In genomic region chr17:78769200-78769773, GRCh38 we compare ENCODE assay signal across 15 cellular contexts. TPM values are rescaled to one million over a fixed set of nuclear protein-coding genes. Genes with fewer than 3 reads are reported as not detected.
A peak's percentile ranks its signal among the peaks of the same experiment; 100 is the strongest.
DNase-seq lines count a peak whose midpoint lies in the region; ATAC-seq, FAIRE-seq and TF ChIP-seq lines count a peak whose summit lies in the region.
"Had no signal": no experiment of that assay in that cellular context is flagged by ENCODE, and none has a peak within 500 bp of the region (broad histone marks: within the 10 kb centered on the region; RNA-seq: fewer than 3 reads in every experiment).

No MANE protein-coding gene starts in this region.

- TF ChIP-seq RAD21 in K562 (CRISPR knock-in tag; conservative IDR thresholded peaks at IDR 0.05 in 1 of 2, IDR thresholded peaks at IDR 0.05 in 1 of 2), result no peak

- TF ChIP-seq POLR2A in K562 (conservative IDR thresholded peaks at IDR 0.05) (no peak), prostate gland (IDR thresholded peaks at IDR 0.05) (no peak), esophagus squamous epithelium (IDR thresholded peaks at IDR 0.05) (no peak)

- H3K4me3 Mint-ChIP-seq in activated T-cell treated with anti-CD3 and anti-CD28 coated beads, Interleukin-2, amount 50 U/mL, for 24 hours, result no peak overlapping the region
- no peak overlapping the region for H3K4me3 Mint-ChIP-seq in H9

- H4K91ac ChIP-seq in H9 (ENCODE audit: insufficient read length, low read depth, low read length), result no peak overlapping the region

- H2BK12ac ChIP-seq in H9 (ENCODE audit: insufficient read length, low read depth, low read length), result no peak overlapping the region

- H3K27me3 ChIP-seq in H9 (ENCODE audit: insufficient read depth, low read length) (no peaks in the 10 kb centered on the region), K562 (ENCODE audit: control insufficient read depth in 2 of 2, insufficient read depth in 2 of 2, low read length in 2 of 2) (no peaks in the 10 kb centered on the region), prostate gland (replicated peaks; ENCODE audit: insufficient read depth) (no peaks in the 10 kb centered on the region), esophagus squamous epithelium (no peaks in the 10 kb centered on the region)
- H3K27me3 ChIP-seq: adrenal gland, ovary had no signal

- H3K4me1 ChIP-seq in H9 (ENCODE audit: insufficient read depth, low read length) (no peaks in the 10 kb centered on the region), K562 (replicated peaks in 1 of 2; ENCODE audit: control insufficient read depth in 2 of 2, insufficient read depth in 2 of 2, low read length in 2 of 2) (no peaks in the 10 kb centered on the region; a peak in 1 of 5 replicates), prostate gland (replicated peaks) (peaks cover 29% of the 10 kb centered on the region), esophagus squamous epithelium (peaks cover 38 to 92% (median 62%) of the 10 kb centered on the region in 3 donors)

- BruUV-seq in K562 (replicated peaks; lab: Mats Ljungman, UMichigan), result no TSS peak

- in situ Hi-C loops in K562 (cut with MboI), result no loop called here

- peak; percentile 73; the same call in 2 of the 3 replicates for ATAC-seq in K562
- no peak for ATAC-seq in GM21367 (IDR thresholded peaks at IDR 0.05; ENCODE audit: unreplicated experiment)

- no peak overlapping the region for H4K5ac ChIP-seq in H9 (ENCODE audit: insufficient read length, low read depth, low read length)

- H3K36me3 ChIP-seq in K562 (ENCODE audit: control insufficient read depth, insufficient read depth, low read length) (no peaks in the 10 kb centered on the region), prostate gland (no peaks in the 10 kb centered on the region), esophagus squamous epithelium (no peaks in the 10 kb centered on the region)
- H3K36me3 ChIP-seq: adrenal gland, ovary had no signal

- H3T11ph ChIP-seq in H9 (ENCODE audit: low read length), result no peak overlapping the region

- intact Hi-C loops in K562 (cut with micrococcal nuclease) (no loop called here), prostate gland (cut with DNase I) (no loop called here), esophagus squamous epithelium (cut with DNase I) (no loop called here)

- peaks cover 39% of the 10 kb centered on the region for H3K4me1 Mint-ChIP-seq in activated T-cell treated with anti-CD3 and anti-CD28 coated beads, Interleukin-2, amount 50 U/mL, for 24 hours (ENCODE audit: low read depth)
- peaks cover 2 to 3% of the 10 kb centered on the region in 2 experiments; a peak in 2 of 4 replicates for H3K4me1 Mint-ChIP-seq in H9

- TF ChIP-seq EP300 in K562 (IDR thresholded peaks at IDR 0.05; ENCODE audit: low read length), result no peak

- no peak overlapping the region for H2BK15ac ChIP-seq in H9 (ENCODE audit: low read depth, low read length)

- H3K4me2 ChIP-seq in H9 (ENCODE audit: insufficient read depth, insufficient read length, low read length) (no peak overlapping the region), K562 (ENCODE audit: insufficient read depth, low read length) (no peak overlapping the region)

- no peak overlapping the region for H2BK120ac ChIP-seq in H9 (ENCODE audit: low read depth, low read length, poor library complexity, severe bottlenecking)

- no peak overlapping the region for H3K4ac ChIP-seq in H9 (ENCODE audit: low read depth, low read length)

- H3K56ac ChIP-seq in H9 (ENCODE audit: insufficient read length, low read depth, low read length), result no peak overlapping the region

- H3K4me3 ChIP-seq in K562 (no peak overlapping the region), prostate gland (no peak overlapping the region), esophagus squamous epithelium (no peak overlapping the region)
- H3K4me3 ChIP-seq: adrenal gland, coronary artery, ovary had no signal

- TF ChIP-seq CTCF in H9 (conservative IDR thresholded peaks at IDR 0.05), result peak; percentile 36; the same call in 2 of the 3 replicates
- TF ChIP-seq CTCF in K562 (IDR thresholded peaks at IDR 0.05 in 2 of 3, conservative IDR thresholded peaks at IDR 0.05 in 1 of 3; ENCODE audit: insufficient read depth in 2 of 3, low read depth in 1 of 3, low read length in 3 of 3), result peak; percentile 15 to 35 (median 26); a peak in 2 of 6 replicates
- no peak for TF ChIP-seq CTCF in prostate gland (IDR thresholded peaks at IDR 0.05)
- TF ChIP-seq CTCF in esophagus squamous epithelium (IDR thresholded peaks at IDR 0.05), result peak in 2 of 6 experiments; percentile 21 to 27

- H2BK20ac ChIP-seq in H9 (ENCODE audit: low read depth, low read length, poor library complexity, severe bottlenecking), result no peak overlapping the region

- H4K8ac ChIP-seq in H9 (replicated peaks; ENCODE audit: insufficient read length, low read depth, low read length), result no peak overlapping the region

- H2AK5ac ChIP-seq in H9 (ENCODE audit: insufficient read length, low read length), result no peak overlapping the region

- no peaks in the 10 kb centered on the region for H3K9me1 ChIP-seq in K562 (ENCODE audit: control insufficient read depth, insufficient read depth, low read length)

- no peak overlapping the region for H3K18ac ChIP-seq in H9 (ENCODE audit: insufficient read length, low read depth, low read length)

- H2AFZ ChIP-seq in H9 (ENCODE audit: low read length) (no peak overlapping the region), K562 (ENCODE audit: low read depth, low read length) (no peak overlapping the region)

- FAIRE-seq in K562 (lab: Jason Lieb, UNC), result peak; percentile 23

- peaks cover 32% of the 10 kb centered on the region for H3K36me3 Mint-ChIP-seq in activated T-cell treated with anti-CD3 and anti-CD28 coated beads, Interleukin-2, amount 50 U/mL, for 24 hours (ENCODE audit: low read depth)
- H3K36me3 Mint-ChIP-seq in H9 (ENCODE audit: insufficient read depth in 1 of 3, low read depth in 3 of 3), result no peaks in the 10 kb centered on the region

- no peaks in the 10 kb centered on the region for H3K9me3 Mint-ChIP-seq in activated T-cell treated with anti-CD3 and anti-CD28 coated beads, Interleukin-2, amount 50 U/mL, for 24 hours
- no peaks in the 10 kb centered on the region for H3K9me3 Mint-ChIP-seq in H9

- H3K9ac ChIP-seq in H9 (ENCODE audit: extremely low read depth, insufficient read length, low read length) (no peak overlapping the region), K562 (ENCODE audit: insufficient read depth in 1 of 2, low read depth in 2 of 2, low read length in 2 of 2) (peak overlapping the region in 1 of 2 experiments; percentile 69; a peak in 1 of 4 replicates)

- H3K79me1 ChIP-seq in H9 (ENCODE audit: insufficient read depth, low read depth, low read length, poor library complexity, severe bottlenecking), result peaks cover 10% of the 10 kb centered on the region

- H3K27ac Mint-ChIP-seq in activated T-cell treated with anti-CD3 and anti-CD28 coated beads, Interleukin-2, amount 50 U/mL, for 24 hours, result no peak overlapping the region
- H3K27ac Mint-ChIP-seq in H9, result no peak overlapping the region

- H3K27ac ChIP-seq in H9 (ENCODE audit: insufficient read length, low read depth, low read length) (no peak overlapping the region), K562 (ENCODE audit: extremely low read depth, low read depth, low read length) (no peak overlapping the region), prostate gland (peak overlapping the region; percentile 73 to 77), esophagus squamous epithelium (peak overlapping the region in 1 of 4 donors; percentile 38)
- H3K27ac ChIP-seq: adrenal gland, coronary artery, ovary had no signal

- H3K9me3 ChIP-seq in H9 (ENCODE audit: control insufficient read depth, low read depth, low read length) (no peaks in the 10 kb centered on the region), K562 (replicated peaks; ENCODE audit: control insufficient read depth, insufficient read depth, low read depth, low read length) (no peaks in the 10 kb centered on the region), prostate gland (no peaks in the 10 kb centered on the region), esophagus squamous epithelium (no peaks in the 10 kb centered on the region)
- H3K9me3 ChIP-seq: adrenal gland, ovary had no signal

- DNase-seq in activated T-cell treated with anti-CD3 and anti-CD28 coated beads, Interleukin-2, amount 50 U/mL, for 24 hours, result peak; percentile 40
- no peak for DNase-seq in activated T-cell treated with anti-CD3 and anti-CD28 coated beads, Interleukin-2, amount 50 U/mL, for 1 hour
- DNase-seq in H9 (no peak), K562 (ENCODE audit: extremely low read depth in 1 of 4, low spot score in 3 of 4) (no peak), prostate gland (ENCODE audit: low spot score) (peak; percentile 24), esophagus squamous epithelium (lab: John Stamatoyannopoulos, UW) (no peak), NK-92 (lab: John Stamatoyannopoulos, UW; ENCODE audit: unreplicated experiment) (no peak)
- DNase-seq: HCEC 1CT, mesenchymal stem cell, NCI-H524 treated with DMSO at 0.1 percent for 48 hours, ovary, T-helper 9 cell had no signal

- no peaks in the 10 kb centered on the region for H3K23me2 ChIP-seq in H9 (ENCODE audit: insufficient read length, low read depth, low read length, poor library complexity, severe bottlenecking)

- no peaks in the 10 kb centered on the region; the same call in 1 of the 2 replicates for H3K79me2 ChIP-seq in H9 (ENCODE audit: insufficient read depth, low read length)
- peaks cover 44% of the 10 kb centered on the region for H3K79me2 ChIP-seq in K562 (ENCODE audit: control insufficient read depth, insufficient read depth, low read length)

- no CpG with 5 or more reads among the region's 7 CpGs for WGBS in H9 (ENCODE audit: extremely low coverage, insufficient read length, low lambda C conversion rate)
- WGBS in K562 (ENCODE audit: insufficient coverage, low coverage, missing lambda C conversion rate), result 65% methylated on average over 7 of the region's 7 CpGs
- WGBS in prostate gland, result 74% methylated on average over 7 of the region's 7 CpGs
- WGBS in esophagus squamous epithelium, 2 donors, result 68 to 75% methylated on average over 6 to 7 of the region's 7 CpGs

- H3K27me3 Mint-ChIP-seq in activated T-cell treated with anti-CD3 and anti-CD28 coated beads, Interleukin-2, amount 50 U/mL, for 24 hours, result no peaks in the 10 kb centered on the region
- no peaks in the 10 kb centered on the region for H3K27me3 Mint-ChIP-seq in H9 (ENCODE audit: low read depth)

- H2BK5ac ChIP-seq in H9 (ENCODE audit: insufficient read length, low read length), result no peak overlapping the region

- POLR2A ChIA-PET in K562 (lab: Yijun Ruan, JAX), result interaction anchor here (0.9 to 1.5 kb wide), 4 partner anchors 8 to 14 kb away, joined by 3 to 6 read pairs (median 4); no protein-coding TSS in a partner anchor

- H4K20me1 ChIP-seq in H9 (ENCODE audit: control insufficient read depth, insufficient read depth, insufficient read length) (no peaks in the 10 kb centered on the region), K562 (replicated peaks; ENCODE audit: control insufficient read depth, insufficient read depth, low read length) (0 out of 2 replicates have a peak, but pooled peaks cover 16% of the 10 kb centered on the region)

- H3K14ac ChIP-seq in H9 (ENCODE audit: insufficient read depth, low read length), result no peak overlapping the region

- CTCF ChIA-PET in K562 (lab: Yijun Ruan, JAX; ENCODE audit: low intra/inter-chr PET ratio), result no interaction called here

- no peak overlapping the region for H3K23ac ChIP-seq in H9 (ENCODE audit: insufficient read length, low read depth, low read length)

RNA-seq across cellular contexts. Expression of gene CYTH1, which starts 12.8 kb away (rescaled TPM):
- total RNA-seq in H9 (2021) (9.7 and 11.2 TPM in 2 replicates), K562 (2014; rRNA removed) (15.0 and 15.1 TPM in 2 replicates), K562 (2014; rRNA removed; fragmentation: Illumina TruSeq; extraction: Trizol) (16.8 and 18.3 TPM in 2 replicates), K562 (2015; rRNA removed; fragmentation: Illumina TruSeq; extraction: Trizol) (19.6 and 21.2 TPM in 2 replicates), K562 (2021) (24.4 and 27.7 TPM in 2 replicates), prostate gland (10 to 100 TPM; 65.2 to 73.9 TPM), esophagus squamous epithelium (10 to 100 TPM; 42.1 to 86.7 (median 67.5) TPM)
- 59.2 and 70.8 TPM in 2 replicates for total RNA-seq in K562 (2011; cell fraction: chromatin; rRNA removed; ENCODE audit: low replicate concordance)
- 27.7 and 37.1 TPM in 2 replicates for total RNA-seq in K562 (2011; cell fraction: nucleolus; rRNA removed)
- total RNA-seq in K562 (2011; cell fraction: nucleoplasm; rRNA removed), result 34.9 and 43.7 TPM in 2 replicates
- polyA plus RNA-seq in K562 (2011; rRNA removed) (16.1 and 16.5 TPM in 2 replicates), K562 (2014; fragmentation: Illumina TruSeq; extraction: Trizol) (20.5 and 24.1 TPM in 2 replicates), K562 (2014; fragmentation: Nextera tagmentation; extraction: Ambion mirVana) (under 1 TPM; 0.52 to 0.70 TPM), K562 (2014; rRNA removed) (25.1 and 25.4 TPM in 2 replicates)
- 14.2 and 14.9 TPM in 2 replicates for polyA plus RNA-seq in K562 (2011; cell fraction: cytosol; rRNA removed)
- polyA plus RNA-seq in K562 (2011; cell fraction: nucleus; rRNA removed), result 71.2 and 83.3 TPM in 2 replicates
- 17.4 and 27.1 TPM in 2 replicates for polyA plus RNA-seq in K562 (2012)
- polyA minus RNA-seq in K562 (2011; rRNA and poly(A)+ RNA removed), result 12.2 and 12.3 TPM in 2 replicates
- 6.5 and 8.0 TPM in 2 replicates for polyA minus RNA-seq in K562 (2011; cell fraction: cytosol; rRNA and poly(A)+ RNA removed)
- polyA minus RNA-seq in K562 (2011; cell fraction: nucleus; rRNA and poly(A)+ RNA removed), result 12.8 and 20.0 TPM in 2 replicates

Comparison
In these comparisons a context has a peak if more than half of its experiments do, and no peak if none do; other contexts are left out.
1. DNase-seq: peak in activated T-cell treated with anti-CD3 and anti-CD28 coated beads, Interleukin-2, amount 50 U/mL, for 24 hours (single experiment) and prostate gland (single experiment); none in activated T-cell treated with anti-CD3 and anti-CD28 coated beads, Interleukin-2, amount 50 U/mL, for 1 hour (single experiment), H9 (single experiment), K562 (0 of 4), esophagus squamous epithelium (single experiment) and NK-92 (single experiment).
2. H3K27ac ChIP-seq: peak in prostate gland (2 of 2); none in H9 (single experiment) and K562 (single experiment).
3. CTCF ChIP-seq: peak in H9 (single experiment) and K562 (3 of 3); none in prostate gland (0 of 4).